In genomic region chr15:92494791-92495190, GRCh38 we compare ENCODE assay signal across 15 cellular contexts.
"Had no signal": no experiment of that assay in that cellular context is flagged by ENCODE, and none has a peak within 500 bp of the region (broad histone marks: within the 10 kb centered on the region; RNA-seq: fewer than 3 reads in every experiment).

No MANE protein-coding gene starts in this region.

- H3K4me1 ChIP-seq: heart right ventricle, tibial artery, upper lobe of left lung, uterus had no signal

- H3K36me3 ChIP-seq: heart right ventricle, tibial artery, upper lobe of left lung, uterus had no signal

- H3K36me3 Mint-ChIP-seq: stimulated activated effector memory CD8-positive, alpha-beta T cell treated with anti-CD3 and anti-CD28 coated beads, Interleukin-12 subunit alpha, Interleukin-12 subunit beta, amount 100 ng/mL, for 72 hours had no signal

- H3K27ac Mint-ChIP-seq: naive thymus-derived CD8-positive, alpha-beta T cell; stimulated activated effector memory CD8-positive, alpha-beta T cell treated with anti-CD3 and anti-CD28 coated beads, Interleukin-12 subunit alpha, Interleukin-12 subunit beta, amount 100 ng/mL, for 72 hours had no signal

- H3K27ac ChIP-seq: heart right ventricle, tibial artery, upper lobe of left lung, uterus had no signal

- H3K4me1 Mint-ChIP-seq: naive thymus-derived CD8-positive, alpha-beta T cell; stimulated activated effector memory CD8-positive, alpha-beta T cell treated with anti-CD3 and anti-CD28 coated beads, Interleukin-12 subunit alpha, Interleukin-12 subunit beta, amount 100 ng/mL, for 72 hours had no signal

- H3K4me3 ChIP-seq: heart right ventricle, smooth muscle cell, tibial artery, upper lobe of left lung, uterus had no signal

- DNase-seq: effector memory CD4-positive, alpha-beta T cell; heart right ventricle; kidney glomerular epithelial cell; mesendoderm; naive thymus-derived CD8-positive, alpha-beta T cell; posterior cingulate gyrus; stimulated activated CD4-positive, alpha-beta T cell treated with anti-CD3 and anti-CD28 coated beads, Interleukin-2, amount 100 ng/mL, for 48 hours; stimulated activated CD8-positive, alpha-beta memory T cell treated with anti-CD3 and anti-CD28 coated beads, Interleukin-4, amount 100 ng/mL, for 48 hours; stimulated activated naive CD8-positive, alpha-beta T cell treated with anti-CD3 and anti-CD28 coated beads, Interleukin-15, Interleukin-2, amounts not matched to agents 100 U/mL and 50 U/mL, for 24 hours; tibial artery; upper lobe of left lung; uterus had no signal

- H3K27me3 ChIP-seq: upper lobe of left lung, uterus had no signal

- ATAC-seq: esophagus mucosa; heart right ventricle; naive thymus-derived CD8-positive, alpha-beta T cell; stimulated activated effector memory CD8-positive, alpha-beta T cell treated with anti-CD3 and anti-CD28 coated beads, Interleukin-12 subunit alpha, Interleukin-12 subunit beta, amount 100 ng/mL, for 72 hours; stimulated activated naive CD8-positive, alpha-beta T cell treated with anti-CD3 and anti-CD28 coated beads, Interleukin-15, Interleukin-2, amounts not matched to agents 100 U/mL and 50 U/mL, for 24 hours had no signal

- H3K4me2 ChIP-seq: smooth muscle cell had no signal

- H3K4me3 Mint-ChIP-seq: naive thymus-derived CD8-positive, alpha-beta T cell; stimulated activated effector memory CD8-positive, alpha-beta T cell treated with anti-CD3 and anti-CD28 coated beads, Interleukin-12 subunit alpha, Interleukin-12 subunit beta, amount 100 ng/mL, for 72 hours had no signal
